8 cellular contexts compared by ENCODE assay signal in genomic region chr22:30386960-30387848, GRCh38. TPM values are rescaled to one million over a fixed set of nuclear protein-coding genes. Genes with fewer than 3 reads are reported as not detected.
DNase-seq lines count a peak whose midpoint lies in the region; ATAC-seq and TF ChIP-seq lines count a peak whose summit lies in the region.

RNF215 (minus strand) TSS chr22:30387411; CDS start chr22:30387313, 98 bp downstream.

- POLR2A ChIA-PET in naive thymus-derived CD4-positive, alpha-beta T cell (lab: Charles Lee) = interaction anchor here (0.9 to 10.1 kb wide), 3 partner anchors 31 to 97 kb away, joined by 4 to 84 read pairs (median 5); partner anchors contain the start of genes CASTOR1, CCDC157 and SF3A1

- peaks cover 3 to 10% of the 10 kb centered on the region in 2 donors for H3K4me1 ChIP-seq in naive thymus-derived CD4-positive, alpha-beta T cell (ENCODE audit: control insufficient read depth in 2 of 2, insufficient read depth in 2 of 2, low read length in 2 of 2)

- H3K27me3 Mint-ChIP-seq in activated T-helper 1 cell treated with anti-CD3 and anti-CD28 coated beads, Interleukin-12 subunit alpha, Interleukin-12 subunit beta, Interleukin-2, Interleukin-4 antibody, amounts not matched to agents 30 ng/mL and 10 ng/mL and 1 ng/mL, durations not matched to agents 14 hours and 24 hours and 36 hours (ENCODE audit: insufficient read depth) = no peaks in the 10 kb centered on the region
- H3K27me3 Mint-ChIP-seq in naive thymus-derived CD4-positive, alpha-beta T cell = peaks cover 0 to 4% (median 0%) of the 10 kb centered on the region in 5 donors
- H3K27me3 Mint-ChIP-seq in stimulated activated memory B cell treated with anti-CD40 and anti-IgM and Interleukin-4, amounts not matched to agents 10 μg/mL and 1 μg/mL and 100 μg/mL, for 72 hours = no peaks in the 10 kb centered on the region

- H3K4me3 Mint-ChIP-seq in activated T-helper 1 cell treated with anti-CD3 and anti-CD28 coated beads, Interleukin-12 subunit alpha, Interleukin-12 subunit beta, Interleukin-2, Interleukin-4 antibody, amounts not matched to agents 30 ng/mL and 10 ng/mL and 1 ng/mL, durations not matched to agents 14 hours and 24 hours and 36 hours = peak within 1 kb of the TSS; percentile 84
- peak within 1 kb of the TSS; percentile 54 to 83 (median 78) for H3K4me3 Mint-ChIP-seq in naive thymus-derived CD4-positive, alpha-beta T cell
- H3K4me3 Mint-ChIP-seq in stimulated activated memory B cell treated with anti-CD40 and anti-IgM and Interleukin-4, amounts not matched to agents 10 μg/mL and 1 μg/mL and 100 μg/mL, for 72 hours = peak within 1 kb of the TSS; percentile 86

- H3K4me1 Mint-ChIP-seq in activated T-helper 1 cell treated with anti-CD3 and anti-CD28 coated beads, Interleukin-12 subunit alpha, Interleukin-12 subunit beta, Interleukin-2, Interleukin-4 antibody, amounts not matched to agents 30 ng/mL and 10 ng/mL and 1 ng/mL, durations not matched to agents 14 hours and 24 hours and 36 hours (ENCODE audit: low read depth) = peaks cover 26% of the 10 kb centered on the region
- H3K4me1 Mint-ChIP-seq in naive thymus-derived CD4-positive, alpha-beta T cell = peaks cover 16 to 22% (median 20%) of the 10 kb centered on the region in 7 donors
- peaks cover 37% of the 10 kb centered on the region for H3K4me1 Mint-ChIP-seq in stimulated activated memory B cell treated with anti-CD40 and anti-IgM and Interleukin-4, amounts not matched to agents 10 μg/mL and 1 μg/mL and 100 μg/mL, for 72 hours

- CTCF ChIA-PET in naive thymus-derived CD4-positive, alpha-beta T cell (lab: Charles Lee) = interaction anchor here (0.7 to 9.0 kb wide), 21 partner anchors 10 to 283 kb away, joined by 3 to 157 read pairs (median 4); partner anchors contain the start of genes CASTOR1 and SEC14L2

- H3K9me3 Mint-ChIP-seq in activated T-helper 1 cell treated with anti-CD3 and anti-CD28 coated beads, Interleukin-12 subunit alpha, Interleukin-12 subunit beta, Interleukin-2, Interleukin-4 antibody, amounts not matched to agents 30 ng/mL and 10 ng/mL and 1 ng/mL, durations not matched to agents 14 hours and 24 hours and 36 hours = no peaks in the 10 kb centered on the region
- no peaks in the 10 kb centered on the region for H3K9me3 Mint-ChIP-seq in naive thymus-derived CD4-positive, alpha-beta T cell
- no peaks in the 10 kb centered on the region for H3K9me3 Mint-ChIP-seq in stimulated activated memory B cell treated with anti-CD40 and anti-IgM and Interleukin-4, amounts not matched to agents 10 μg/mL and 1 μg/mL and 100 μg/mL, for 72 hours

- H3K36me3 Mint-ChIP-seq in activated T-helper 1 cell treated with anti-CD3 and anti-CD28 coated beads, Interleukin-12 subunit alpha, Interleukin-12 subunit beta, Interleukin-2, Interleukin-4 antibody, amounts not matched to agents 30 ng/mL and 10 ng/mL and 1 ng/mL, durations not matched to agents 14 hours and 24 hours and 36 hours (ENCODE audit: low read depth) = peaks cover 2% of the 10 kb centered on the region
- H3K36me3 Mint-ChIP-seq in naive thymus-derived CD4-positive, alpha-beta T cell = no peaks in the 10 kb centered on the region
- no peaks in the 10 kb centered on the region for H3K36me3 Mint-ChIP-seq in stimulated activated memory B cell treated with anti-CD40 and anti-IgM and Interleukin-4, amounts not matched to agents 10 μg/mL and 1 μg/mL and 100 μg/mL, for 72 hours

- intact Hi-C loops in activated T-helper 1 cell treated with anti-CD3 and anti-CD28 coated beads, Interleukin-12 subunit alpha, Interleukin-12 subunit beta, Interleukin-2, Interleukin-4 antibody, amounts not matched to agents 30 ng/mL and 10 ng/mL and 1 ng/mL, durations not matched to agents 14 hours and 24 hours and 36 hours (cut with micrococcal nuclease) = loop anchor here (1.0 to 5.0 kb wide), 7 partner anchors 31 to 278 kb away; partner anchors contain the start of genes OSM and SF3A1
- intact Hi-C loops in naive thymus-derived CD4-positive, alpha-beta T cell (cut with micrococcal nuclease) = loop anchor here (1.0 to 2.0 kb wide), 7 partner anchors 31 to 279 kb away; partner anchors contain the start of genes SF3A1 (in 2 of the 2) and TBC1D10A (in 2 of the 2)

- peak; percentile 92 for DNase-seq in CD1c-positive myeloid dendritic cell (ENCODE audit: extremely low spot score)
- DNase-seq in HT-29 (ENCODE audit: low spot score) = peak; percentile 73
- DNase-seq in activated T-helper 1 cell treated with anti-CD3 and anti-CD28 coated beads, Interleukin-12 subunit alpha, Interleukin-12 subunit beta, Interleukin-2, Interleukin-4 antibody, amounts not matched to agents 30 ng/mL and 10 ng/mL and 1 ng/mL, durations not matched to agents 14 hours and 24 hours and 36 hours (ENCODE audit: low spot score) = peak; percentile 79
- DNase-seq in fibroblast of gingiva (ENCODE audit: low read depth) = peak; percentile 62
- DNase-seq in naive thymus-derived CD4-positive, alpha-beta T cell = peak; percentile 55 to 92 (median 82)

- peak; percentile 65 for ATAC-seq in GM19438 (IDR thresholded peaks at IDR 0.05; ENCODE audit: low read depth, unreplicated experiment)
- ATAC-seq in naive thymus-derived CD4-positive, alpha-beta T cell = peak; percentile 97
- peak; percentile 94 for ATAC-seq in stimulated activated memory B cell treated with anti-CD40 and anti-IgM and Interleukin-4, amounts not matched to agents 10 μg/mL and 1 μg/mL and 100 μg/mL, for 72 hours

- H3K4me3 ChIP-seq in naive thymus-derived CD4-positive, alpha-beta T cell (ENCODE audit: low read length) = no peak within 1 kb of the TSS

- H3K27ac ChIP-seq in naive thymus-derived CD4-positive, alpha-beta T cell (ENCODE audit: low read depth, low read length) = peak within 1 kb of the TSS; percentile 26

- H3K9me3 ChIP-seq in naive thymus-derived CD4-positive, alpha-beta T cell (ENCODE audit: control insufficient read depth in 2 of 3, low read length in 3 of 3) = no peaks in the 10 kb centered on the region

- peak within 1 kb of the TSS; percentile 56 for H3K27ac Mint-ChIP-seq in activated T-helper 1 cell treated with anti-CD3 and anti-CD28 coated beads, Interleukin-12 subunit alpha, Interleukin-12 subunit beta, Interleukin-2, Interleukin-4 antibody, amounts not matched to agents 30 ng/mL and 10 ng/mL and 1 ng/mL, durations not matched to agents 14 hours and 24 hours and 36 hours
- peak within 1 kb of the TSS in 6 of 9 donors; percentile 41 to 86 (median 70) for H3K27ac Mint-ChIP-seq in naive thymus-derived CD4-positive, alpha-beta T cell
- peak within 1 kb of the TSS; percentile 55 for H3K27ac Mint-ChIP-seq in stimulated activated memory B cell treated with anti-CD40 and anti-IgM and Interleukin-4, amounts not matched to agents 10 μg/mL and 1 μg/mL and 100 μg/mL, for 72 hours

- H3K36me3 ChIP-seq in naive thymus-derived CD4-positive, alpha-beta T cell (ENCODE audit: control insufficient read depth in 2 of 3, insufficient read depth in 3 of 3, low read length in 3 of 3) = no peaks in the 10 kb centered on the region

- H3K27me3 ChIP-seq in naive thymus-derived CD4-positive, alpha-beta T cell (ENCODE audit: control insufficient read depth in 2 of 2, insufficient read depth in 2 of 2, low read length in 2 of 2) = no peaks in the 10 kb centered on the region

TF ChIP-seq in PFSK-1, 5 proteins besides CTCF, POLR2A, EP300 and RAD21:
- peak; percentile 45 for TF ChIP-seq FOXP2 (optimal IDR thresholded peaks at IDR 0.05; ENCODE audit: borderline replicate concordance, extremely low read depth, extremely low read length, insufficient read depth)
- TF ChIP-seq SIN3A (IDR thresholded peaks at IDR 0.05; ENCODE audit: borderline replicate concordance, insufficient read depth, low read length) = no peak
- TF ChIP-seq, protein P1, sequence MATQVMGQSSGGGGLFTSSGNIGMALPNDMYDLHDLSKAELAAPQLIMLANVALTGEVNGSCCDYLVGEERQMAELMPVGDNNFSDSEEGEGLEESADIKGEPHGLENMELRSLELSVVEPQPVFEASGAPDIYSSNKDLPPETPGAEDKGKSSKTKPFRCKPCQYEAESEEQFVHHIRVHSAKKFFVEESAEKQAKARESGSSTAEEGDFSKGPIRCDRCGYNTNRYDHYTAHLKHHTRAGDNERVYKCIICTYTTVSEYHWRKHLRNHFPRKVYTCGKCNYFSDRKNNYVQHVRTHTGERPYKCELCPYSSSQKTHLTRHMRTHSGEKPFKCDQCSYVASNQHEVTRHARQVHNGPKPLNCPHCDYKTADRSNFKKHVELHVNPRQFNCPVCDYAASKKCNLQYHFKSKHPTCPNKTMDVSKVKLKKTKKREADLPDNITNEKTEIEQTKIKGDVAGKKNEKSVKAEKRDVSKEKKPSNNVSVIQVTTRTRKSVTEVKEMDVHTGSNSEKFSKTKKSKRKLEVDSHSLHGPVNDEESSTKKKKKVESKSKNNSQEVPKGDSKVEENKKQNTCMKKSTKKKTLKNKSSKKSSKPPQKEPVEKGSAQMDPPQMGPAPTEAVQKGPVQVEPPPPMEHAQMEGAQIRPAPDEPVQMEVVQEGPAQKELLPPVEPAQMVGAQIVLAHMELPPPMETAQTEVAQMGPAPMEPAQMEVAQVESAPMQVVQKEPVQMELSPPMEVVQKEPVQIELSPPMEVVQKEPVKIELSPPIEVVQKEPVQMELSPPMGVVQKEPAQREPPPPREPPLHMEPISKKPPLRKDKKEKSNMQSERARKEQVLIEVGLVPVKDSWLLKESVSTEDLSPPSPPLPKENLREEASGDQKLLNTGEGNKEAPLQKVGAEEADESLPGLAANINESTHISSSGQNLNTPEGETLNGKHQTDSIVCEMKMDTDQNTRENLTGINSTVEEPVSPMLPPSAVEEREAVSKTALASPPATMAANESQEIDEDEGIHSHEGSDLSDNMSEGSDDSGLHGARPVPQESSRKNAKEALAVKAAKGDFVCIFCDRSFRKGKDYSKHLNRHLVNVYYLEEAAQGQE (IDR thresholded peaks at IDR 0.05; ENCODE audit: insufficient read depth in 1 of 2, low read depth in 2 of 2, low read length in 2 of 2) = no peak
- TF ChIP-seq TAF1 (IDR thresholded peaks at IDR 0.05; ENCODE audit: borderline replicate concordance, insufficient read depth, low read length) = peak; percentile 16; the same call in 1 of the 2 replicates
- peak; percentile 22; the same call in 1 of the 2 replicates for TF ChIP-seq POLR2AphosphoS5 (IDR thresholded peaks at IDR 0.05; ENCODE audit: low read depth, low read length)
TF ChIP-seq in PFSK-1: peak in this region for 3.

RNA-seq across cellular contexts. Expression of gene RNF215, which starts in this region (rescaled TPM):
- 4.8 and 9.5 TPM in 2 replicates for total RNA-seq in HT-29 (2014; rRNA removed; shearing (Covaris generic))
- polyA plus RNA-seq in PFSK-1 (2012; ENCODE audit: insufficient read length, low read depth) = 30.1 TPM
- 10.3 and 13.2 TPM in 2 replicates for total RNA-seq in activated T-helper 1 cell treated with anti-CD3 and anti-CD28 coated beads, Interleukin-12 subunit alpha, Interleukin-12 subunit beta, Interleukin-2, Interleukin-4 antibody, amounts not matched to agents 30 ng/mL and 10 ng/mL and 1 ng/mL, durations not matched to agents 14 hours and 24 hours and 36 hours
- total RNA-seq in naive thymus-derived CD4-positive, alpha-beta T cell = 10 to 100 TPM in 1 of 5 experiments, 1 to 10 TPM in 4; 4.3 to 10.8 (median 5.3) TPM
- 1 to 10 TPM in 1 of 2 donors, under 1 TPM in 1; 0.08 to 1.1 TPM for polyA plus RNA-seq in naive thymus-derived CD4-positive, alpha-beta T cell
